In genomic region chr11:65225284-65226102, GRCh38 we compare ENCODE assay signal across 8 cellular contexts. TPM values are rescaled to one million over a fixed set of nuclear protein-coding genes. Genes with fewer than 3 reads are reported as not detected.
A peak's percentile ranks its signal among the peaks of the same experiment; 100 is the strongest.
DNase-seq lines count a peak whose midpoint lies in the region; ATAC-seq and TF ChIP-seq lines count a peak whose summit lies in the region.

No MANE protein-coding gene starts in this region.

- peak overlapping the region; percentile 59 for H3K4me2 ChIP-seq in neuronal stem cell (ENCODE audit: insufficient read depth, low read length, poor library complexity, severe bottlenecking)

- peak; percentile 94 for TF ChIP-seq CTCF in foreskin keratinocyte (conservative IDR thresholded peaks at IDR 0.05)

- WGBS in neuronal stem cell (ENCODE audit: extremely low coverage in 2 of 2, insufficient read length in 2 of 2, insufficient replicate concordance in 1 of 2), 2 donors = no CpG with 5 or more reads among the region's 42 CpGs
- WGBS in thymus = 6% methylated on average over 42 of the region's 42 CpGs

- peak overlapping the region; percentile 60 for H2BK15ac ChIP-seq in neuronal stem cell (ENCODE audit: low read length)

- peak overlapping the region; percentile 15 for H3K23ac ChIP-seq in neuronal stem cell (ENCODE audit: low read depth, low read length, poor library complexity)

- H3K4me3 ChIP-seq in GM08714 (ENCODE audit: low read length) (peak overlapping the region; percentile 37; the same call in 1 of the 2 replicates), neuronal stem cell (ENCODE audit: low read length in 2 of 2) (peak overlapping the region; percentile 37 to 70), thymus (ENCODE audit: low read length) (peak overlapping the region; percentile 45)

- H2BK12ac ChIP-seq in neuronal stem cell (ENCODE audit: low read length) = no peak overlapping the region

- peaks cover 3% of the 10 kb centered on the region for H3K79me1 ChIP-seq in neuronal stem cell (ENCODE audit: low read depth, low read length)

- no peak overlapping the region for H2AK5ac ChIP-seq in neuronal stem cell (ENCODE audit: low read depth, low read length)

- DNase-seq in NOMO-1 (lab: John Stamatoyannopoulos, UW; ENCODE audit: unreplicated experiment in 2 of 2) = peak; percentile 53 to 61
- DNase-seq in activated T-helper 9 cell treated with anti-CD3 and anti-CD28 coated beads, Interleukin-2, amount 50 U/mL, for 16 hours (ENCODE audit: low read depth) = peak; percentile 31
- peak; percentile 45 to 66 for DNase-seq in foreskin keratinocyte
- peak; percentile 36 for DNase-seq in neuronal stem cell (ENCODE audit: low spot score)
- DNase-seq in NCI-H2081 treated with DMSO at 0.1 percent for 48 hours (lab: John Stamatoyannopoulos, UW) = no peak

- H3K27me3 ChIP-seq in foreskin keratinocyte = no peaks in the 10 kb centered on the region
- H3K27me3 ChIP-seq in neuronal stem cell (ENCODE audit: control insufficient read depth in 3 of 3, insufficient read depth in 3 of 3, low read depth in 1 of 3, low read length in 3 of 3) = peaks cover 0 to 6% (median 4%) of the 10 kb centered on the region in 3 experiments
- no peaks in the 10 kb centered on the region for H3K27me3 ChIP-seq in thymus (ENCODE audit: control insufficient read depth, insufficient read depth)

- H3K36me3 ChIP-seq in neuronal stem cell (replicated peaks in 1 of 2; ENCODE audit: control insufficient read depth in 2 of 2, insufficient read depth in 2 of 2, low read length in 2 of 2) (no peaks in the 10 kb centered on the region), thymus (ENCODE audit: control insufficient read depth, insufficient read depth) (no peaks in the 10 kb centered on the region)

- no peaks in the 10 kb centered on the region for H3K4me1 ChIP-seq in foreskin keratinocyte
- H3K4me1 ChIP-seq in neuronal stem cell (ENCODE audit: control insufficient read depth in 2 of 2, insufficient read depth in 1 of 2, low read depth in 1 of 2, low read length in 2 of 2) = peaks cover 5 to 6% of the 10 kb centered on the region in 2 donors
- peaks cover 4% of the 10 kb centered on the region for H3K4me1 ChIP-seq in thymus (ENCODE audit: control insufficient read depth, insufficient read depth, low read length)

- peak overlapping the region; percentile 46 for H3K9ac ChIP-seq in neuronal stem cell (ENCODE audit: low read depth, low read length, poor library complexity)

- peaks cover 2 to 3% of the 10 kb centered on the region in 2 donors for H3K9me3 ChIP-seq in neuronal stem cell (replicated peaks in 1 of 2; ENCODE audit: control insufficient read depth in 2 of 2, insufficient read depth in 1 of 2, low read depth in 1 of 2, low read length in 2 of 2)
- H3K9me3 ChIP-seq in thymus (ENCODE audit: control insufficient read depth) = no peaks in the 10 kb centered on the region

- H2BK120ac ChIP-seq in neuronal stem cell (ENCODE audit: low read depth, low read length) = no peak overlapping the region

- ATAC-seq in foreskin keratinocyte = peak; percentile 74
- no peak for ATAC-seq in HG02571 (IDR thresholded peaks at IDR 0.05; ENCODE audit: unreplicated experiment)

- H3K4ac ChIP-seq in neuronal stem cell (ENCODE audit: low read length) = no peak overlapping the region

- peak overlapping the region; percentile 76 for H3K18ac ChIP-seq in neuronal stem cell (ENCODE audit: low read length)

- H4K91ac ChIP-seq in neuronal stem cell (ENCODE audit: low read depth, low read length, poor library complexity) = no peak overlapping the region

- no peak overlapping the region for H2BK5ac ChIP-seq in neuronal stem cell (ENCODE audit: low read length)

- peak overlapping the region; percentile 97 for H2AFZ ChIP-seq in neuronal stem cell (ENCODE audit: low read length)

- H3K14ac ChIP-seq in neuronal stem cell (ENCODE audit: low read length) = no peak overlapping the region

- peak overlapping the region; percentile 32 for H3K27ac ChIP-seq in foreskin keratinocyte
- no peak overlapping the region for H3K27ac ChIP-seq in neuronal stem cell (replicated peaks; ENCODE audit: low read length)
- H3K27ac ChIP-seq in thymus (ENCODE audit: low read depth) = peak overlapping the region; percentile 64

- no peak overlapping the region for H4K8ac ChIP-seq in neuronal stem cell (ENCODE audit: low read depth, low read length)

RNA-seq across cellular contexts. Expression of gene POLA2, which starts 36.3 kb away (rescaled TPM):
- total RNA-seq in foreskin keratinocyte = 30.6 and 30.8 TPM in 2 replicates
- polyA plus RNA-seq in foreskin keratinocyte = 39.8 and 42.7 TPM in 2 replicates
- 13.5 TPM for polyA plus RNA-seq in neuronal stem cell (2013, experiment 1 of 2)
- polyA plus RNA-seq in neuronal stem cell (2013, experiment 2 of 2) = 13.4 TPM
- 7.3 TPM for polyA plus RNA-seq in thymus

RNA-seq across cellular contexts. Expression of gene CAPN1, which starts 43.8 kb away (rescaled TPM):
- total RNA-seq in foreskin keratinocyte = 287 and 288 TPM in 2 replicates
- polyA plus RNA-seq in foreskin keratinocyte = 306 and 318 TPM in 2 replicates
- polyA plus RNA-seq in neuronal stem cell (2013, experiment 1 of 2) = 35.4 TPM
- polyA plus RNA-seq in neuronal stem cell (2013, experiment 2 of 2) = 33.4 TPM
- polyA plus RNA-seq in thymus = 104 TPM

RNA-seq across cellular contexts. Expression of gene SPDYC, which starts 55.5 kb away (rescaled TPM):
- total RNA-seq in foreskin keratinocyte = not detected in 2 replicates
- not detected in 2 replicates for polyA plus RNA-seq in foreskin keratinocyte
- 0.06 TPM for polyA plus RNA-seq in neuronal stem cell (2013, experiment 1 of 2)
- not detected for polyA plus RNA-seq in neuronal stem cell (2013, experiment 2 of 2)
- 0.11 TPM for polyA plus RNA-seq in thymus
